In the genomic region with DNA sequence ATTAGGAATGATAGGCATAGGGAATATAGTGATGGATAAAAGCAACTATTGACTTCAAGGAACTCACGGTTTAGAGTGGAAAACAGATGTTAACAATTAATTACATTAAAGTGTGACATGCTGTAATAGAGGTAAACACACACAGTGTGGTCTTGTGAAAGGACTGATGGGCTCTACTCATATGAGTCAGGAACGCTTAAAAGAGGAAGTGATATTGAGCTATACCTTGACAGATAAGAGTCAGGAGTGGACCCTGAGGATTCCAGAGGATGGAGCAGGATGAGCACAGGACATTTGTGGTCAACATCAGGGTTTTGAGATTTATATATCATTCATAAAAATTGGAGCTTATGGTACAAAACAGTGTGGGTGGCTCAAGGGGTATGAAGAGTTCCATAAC, we compare ENCODE assay signal across 1 cellular context.
TF ChIP-seq lines count a peak whose summit lies in the region.

No MANE protein-coding gene starts in this region.

TF ChIP-seq in GM12878, 131 proteins besides CTCF, POLR2A, EP300 and RAD21 (continued from another document):
- TF ChIP-seq KLF5 (IDR thresholded peaks at IDR 0.05; ENCODE audit: partially characterized antibody), result no peak
- no peak for TF ChIP-seq EZH2 (IDR thresholded peaks at IDR 0.05; ENCODE audit: borderline replicate concordance, control insufficient read depth, low read depth, low read length)
- TF ChIP-seq JUNB (IDR thresholded peaks at IDR 0.05), result peak; percentile 91
- TF ChIP-seq FOXM1 (IDR thresholded peaks at IDR 0.05; ENCODE audit: low read depth, low read length), result no peak
- TF ChIP-seq KDM1A (IDR thresholded peaks at IDR 0.05; ENCODE audit: borderline replicate concordance), result no peak
- TF ChIP-seq EGR1 (IDR thresholded peaks at IDR 0.05; ENCODE audit: borderline replicate concordance in 1 of 2, low read depth in 2 of 2, low read length in 2 of 2), result no peak
- peak; percentile 78 to 83; a peak in 3 of 4 replicates for TF ChIP-seq BHLHE40 (IDR thresholded peaks at IDR 0.05; ENCODE audit: borderline replicate concordance in 1 of 2, low read depth in 2 of 2, low read length in 1 of 2)
- TF ChIP-seq, protein P1, sequence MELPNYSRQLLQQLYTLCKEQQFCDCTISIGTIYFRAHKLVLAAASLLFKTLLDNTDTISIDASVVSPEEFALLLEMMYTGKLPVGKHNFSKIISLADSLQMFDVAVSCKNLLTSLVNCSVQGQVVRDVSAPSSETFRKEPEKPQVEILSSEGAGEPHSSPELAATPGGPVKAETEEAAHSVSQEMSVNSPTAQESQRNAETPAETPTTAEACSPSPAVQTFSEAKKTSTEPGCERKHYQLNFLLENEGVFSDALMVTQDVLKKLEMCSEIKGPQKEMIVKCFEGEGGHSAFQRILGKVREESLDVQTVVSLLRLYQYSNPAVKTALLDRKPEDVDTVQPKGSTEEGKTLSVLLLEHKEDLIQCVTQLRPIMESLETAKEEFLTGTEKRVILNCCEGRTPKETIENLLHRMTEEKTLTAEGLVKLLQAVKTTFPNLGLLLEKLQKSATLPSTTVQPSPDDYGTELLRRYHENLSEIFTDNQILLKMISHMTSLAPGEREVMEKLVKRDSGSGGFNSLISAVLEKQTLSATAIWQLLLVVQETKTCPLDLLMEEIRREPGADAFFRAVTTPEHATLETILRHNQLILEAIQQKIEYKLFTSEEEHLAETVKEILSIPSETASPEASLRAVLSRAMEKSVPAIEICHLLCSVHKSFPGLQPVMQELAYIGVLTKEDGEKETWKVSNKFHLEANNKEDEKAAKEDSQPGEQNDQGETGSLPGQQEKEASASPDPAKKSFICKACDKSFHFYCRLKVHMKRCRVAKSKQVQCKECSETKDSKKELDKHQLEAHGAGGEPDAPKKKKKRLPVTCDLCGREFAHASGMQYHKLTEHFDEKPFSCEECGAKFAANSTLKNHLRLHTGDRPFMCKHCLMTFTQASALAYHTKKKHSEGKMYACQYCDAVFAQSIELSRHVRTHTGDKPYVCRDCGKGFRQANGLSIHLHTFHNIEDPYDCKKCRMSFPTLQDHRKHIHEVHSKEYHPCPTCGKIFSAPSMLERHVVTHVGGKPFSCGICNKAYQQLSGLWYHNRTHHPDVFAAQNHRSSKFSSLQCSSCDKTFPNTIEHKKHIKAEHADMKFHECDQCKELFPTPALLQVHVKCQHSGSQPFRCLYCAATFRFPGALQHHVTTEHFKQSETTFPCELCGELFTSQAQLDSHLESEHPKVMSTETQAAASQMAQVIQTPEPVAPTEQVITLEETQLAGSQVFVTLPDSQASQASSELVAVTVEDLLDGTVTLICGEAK (IDR thresholded peaks at IDR 0.05; ENCODE audit: borderline replicate concordance), result no peak
- TF ChIP-seq BRCA1 (IDR thresholded peaks at IDR 0.05; ENCODE audit: low read depth, low read length), result no peak
- peak; percentile 68; the same call in 1 of the 2 replicates for TF ChIP-seq BMI1 (IDR thresholded peaks at IDR 0.05; ENCODE audit: borderline replicate concordance)
- TF ChIP-seq DPF2 (IDR thresholded peaks at IDR 0.05), result peak; percentile 95
- peak; percentile 72 for TF ChIP-seq RUNX3 (IDR thresholded peaks at IDR 0.05; ENCODE audit: low read length)
- TF ChIP-seq BACH1 (IDR thresholded peaks at IDR 0.05; ENCODE audit: borderline replicate concordance), result peak; percentile 77; the same call in 1 of the 2 replicates
- no peak for TF ChIP-seq HDAC2 (IDR thresholded peaks at IDR 0.05)
- no peak for TF ChIP-seq SMC3 (IDR thresholded peaks at IDR 0.05; ENCODE audit: borderline replicate concordance, low read length)
- peak; percentile 97 for TF ChIP-seq IRF4 (IDR thresholded peaks at IDR 0.05; ENCODE audit: low read depth, low read length)
- 0 out of 2 replicates have a peak, but pooled peaks have one; percentile 20 for TF ChIP-seq NR2F1 (conservative IDR thresholded peaks at IDR 0.05)
- TF ChIP-seq RFX5 (IDR thresholded peaks at IDR 0.05; ENCODE audit: low read depth, low read length), result no peak
- TF ChIP-seq JUND (IDR thresholded peaks at IDR 0.05; ENCODE audit: low read depth, low read length), result peak; percentile 87
- TF ChIP-seq, protein P2, sequence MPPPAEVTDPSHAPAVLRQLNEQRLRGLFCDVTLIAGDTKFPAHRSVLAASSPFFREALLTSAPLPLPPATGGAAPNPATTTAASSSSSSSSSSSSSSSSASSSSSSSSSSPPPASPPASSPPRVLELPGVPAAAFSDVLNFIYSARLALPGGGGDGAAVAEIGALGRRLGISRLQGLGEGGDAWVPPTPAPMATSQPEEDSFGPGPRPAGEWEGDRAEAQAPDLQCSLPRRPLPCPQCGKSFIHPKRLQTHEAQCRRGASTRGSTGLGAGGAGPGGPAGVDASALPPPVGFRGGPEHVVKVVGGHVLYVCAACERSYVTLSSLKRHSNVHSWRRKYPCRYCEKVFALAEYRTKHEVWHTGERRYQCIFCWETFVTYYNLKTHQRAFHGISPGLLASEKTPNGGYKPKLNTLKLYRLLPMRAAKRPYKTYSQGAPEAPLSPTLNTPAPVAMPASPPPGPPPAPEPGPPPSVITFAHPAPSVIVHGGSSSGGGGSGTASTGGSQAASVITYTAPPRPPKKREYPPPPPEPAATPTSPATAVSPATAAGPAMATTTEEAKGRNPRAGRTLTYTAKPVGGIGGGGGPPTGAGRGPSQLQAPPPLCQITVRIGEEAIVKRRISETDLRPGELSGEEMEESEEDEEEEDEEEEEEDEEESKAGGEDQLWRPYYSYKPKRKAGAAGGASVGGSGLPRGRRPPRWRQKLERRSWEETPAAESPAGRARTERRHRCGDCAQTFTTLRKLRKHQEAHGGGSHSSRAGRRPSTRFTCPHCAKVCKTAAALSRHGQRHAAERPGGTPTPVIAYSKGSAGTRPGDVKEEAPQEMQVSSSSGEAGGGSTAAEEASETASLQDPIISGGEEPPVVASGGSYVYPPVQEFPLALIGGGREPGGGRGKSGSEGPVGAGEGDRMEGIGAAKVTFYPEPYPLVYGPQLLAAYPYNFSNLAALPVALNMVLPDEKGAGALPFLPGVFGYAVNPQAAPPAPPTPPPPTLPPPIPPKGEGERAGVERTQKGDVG (CRISPR knock-in tag; IDR thresholded peaks at IDR 0.05), result no peak
- TF ChIP-seq NRF1 (conservative IDR thresholded peaks at IDR 0.05; ENCODE audit: low read depth, low read length), result no peak
- TF ChIP-seq, protein P3, sequence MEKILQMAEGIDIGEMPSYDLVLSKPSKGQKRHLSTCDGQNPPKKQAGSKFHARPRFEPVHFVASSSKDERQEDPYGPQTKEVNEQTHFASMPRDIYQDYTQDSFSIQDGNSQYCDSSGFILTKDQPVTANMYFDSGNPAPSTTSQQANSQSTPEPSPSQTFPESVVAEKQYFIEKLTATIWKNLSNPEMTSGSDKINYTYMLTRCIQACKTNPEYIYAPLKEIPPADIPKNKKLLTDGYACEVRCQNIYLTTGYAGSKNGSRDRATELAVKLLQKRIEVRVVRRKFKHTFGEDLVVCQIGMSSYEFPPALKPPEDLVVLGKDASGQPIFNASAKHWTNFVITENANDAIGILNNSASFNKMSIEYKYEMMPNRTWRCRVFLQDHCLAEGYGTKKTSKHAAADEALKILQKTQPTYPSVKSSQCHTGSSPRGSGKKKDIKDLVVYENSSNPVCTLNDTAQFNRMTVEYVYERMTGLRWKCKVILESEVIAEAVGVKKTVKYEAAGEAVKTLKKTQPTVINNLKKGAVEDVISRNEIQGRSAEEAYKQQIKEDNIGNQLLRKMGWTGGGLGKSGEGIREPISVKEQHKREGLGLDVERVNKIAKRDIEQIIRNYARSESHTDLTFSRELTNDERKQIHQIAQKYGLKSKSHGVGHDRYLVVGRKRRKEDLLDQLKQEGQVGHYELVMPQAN (conservative IDR thresholded peaks at IDR 0.05), result no peak
